ENCODE assay signal across 1 cellular context in the genomic region with DNA sequence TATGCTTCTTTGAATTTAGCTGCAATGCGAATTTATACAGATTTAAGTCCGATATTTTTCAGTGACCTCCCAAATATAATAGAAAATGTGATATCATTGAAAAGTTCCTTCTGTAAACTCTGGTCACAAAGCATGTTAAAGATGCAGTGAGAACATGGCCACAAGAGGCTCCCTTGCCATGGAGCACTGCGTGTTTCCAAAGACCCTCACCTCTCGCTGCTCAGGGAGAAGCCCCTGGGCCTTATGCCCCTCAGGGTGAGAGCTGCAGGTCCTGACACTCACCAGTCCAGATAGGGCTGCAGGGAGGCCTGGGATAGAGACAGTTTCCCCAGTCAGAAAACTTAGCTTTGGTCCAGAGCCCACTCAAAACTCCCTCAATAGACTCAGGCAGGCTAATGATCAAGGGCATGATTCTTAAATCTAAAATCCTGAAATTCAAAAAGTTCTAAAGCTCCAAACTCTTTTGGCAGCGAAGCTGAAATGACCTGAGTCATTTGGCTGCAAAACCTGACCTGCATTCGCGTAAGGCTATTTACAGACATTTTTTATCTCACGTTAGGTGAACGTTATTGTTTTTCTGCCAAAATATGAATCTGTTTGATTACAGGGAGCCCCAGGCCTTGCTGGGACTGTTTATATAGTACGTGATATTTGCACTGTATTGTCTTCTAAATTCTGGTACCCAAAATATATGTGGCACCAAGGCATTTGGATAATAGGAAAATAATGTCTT.
TF ChIP-seq lines count a peak whose summit lies in the region.

No MANE protein-coding gene starts in this region.

TF ChIP-seq in HepG2, 621 proteins besides CTCF, POLR2A, EP300 and RAD21:
- TF ChIP-seq, protein P1, sequence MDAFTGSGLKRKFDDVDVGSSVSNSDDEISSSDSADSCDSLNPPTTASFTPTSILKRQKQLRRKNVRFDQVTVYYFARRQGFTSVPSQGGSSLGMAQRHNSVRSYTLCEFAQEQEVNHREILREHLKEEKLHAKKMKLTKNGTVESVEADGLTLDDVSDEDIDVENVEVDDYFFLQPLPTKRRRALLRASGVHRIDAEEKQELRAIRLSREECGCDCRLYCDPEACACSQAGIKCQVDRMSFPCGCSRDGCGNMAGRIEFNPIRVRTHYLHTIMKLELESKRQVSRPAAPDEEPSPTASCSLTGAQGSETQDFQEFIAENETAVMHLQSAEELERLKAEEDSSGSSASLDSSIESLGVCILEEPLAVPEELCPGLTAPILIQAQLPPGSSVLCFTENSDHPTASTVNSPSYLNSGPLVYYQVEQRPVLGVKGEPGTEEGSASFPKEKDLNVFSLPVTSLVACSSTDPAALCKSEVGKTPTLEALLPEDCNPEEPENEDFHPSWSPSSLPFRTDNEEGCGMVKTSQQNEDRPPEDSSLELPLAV (CRISPR knock-in tag; conservative IDR thresholded peaks at IDR 0.05; ENCODE audit: low read depth), result no peak
- TF ChIP-seq CHCHD3 (CRISPR knock-in tag; IDR thresholded peaks at IDR 0.05) (no peak), KLF13 (CRISPR knock-in tag; IDR thresholded peaks at IDR 0.05) (no peak)
